ENCODE assay signal across 16 cellular contexts in the genomic region with DNA sequence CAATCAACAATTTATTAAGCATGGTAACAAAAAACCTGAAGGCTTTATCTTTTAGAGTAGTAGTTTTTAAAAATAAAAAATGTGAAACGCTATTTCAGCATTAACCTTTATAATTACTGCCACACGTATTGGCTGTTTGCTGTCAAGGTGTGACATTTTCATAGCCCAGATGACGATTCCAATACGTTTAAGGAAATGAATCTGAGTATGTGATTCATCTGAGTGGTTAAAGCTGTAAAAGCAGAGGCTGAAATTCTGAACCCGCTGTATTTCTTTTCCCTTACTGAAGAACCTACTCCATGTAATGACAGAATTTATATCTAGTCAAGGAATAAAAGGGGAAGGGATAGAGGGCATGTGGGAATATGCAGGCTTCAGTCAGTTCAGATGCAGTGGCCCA.
DNase-seq lines count a peak whose midpoint lies in the region; ATAC-seq and TF ChIP-seq lines count a peak whose summit lies in the region.
"Had no signal": no experiment of that assay in that cellular context is flagged by ENCODE, and none has a peak within 500 bp of the region (broad histone marks: within the 10 kb centered on the region; RNA-seq: fewer than 3 reads in every experiment).

No MANE protein-coding gene starts in this region.

- no peak overlapping the region for H3K4me3 ChIP-seq in right atrium auricular region
- peak overlapping the region in 1 of 2 donors; percentile 63 for H3K4me3 ChIP-seq in ascending aorta

- H3K36me3 Mint-ChIP-seq in T-helper 2 cell treated with Interferon-gamma antibody and Interleukin-4, amounts not matched to agents 5 μg/mL and 100 μg/mL, for 36 hours (ENCODE audit: low read depth): peaks cover 6% of the 10 kb centered on the region

- H3K27me3 Mint-ChIP-seq in T-helper 2 cell treated with Interferon-gamma antibody and Interleukin-4, amounts not matched to agents 5 μg/mL and 100 μg/mL, for 36 hours (ENCODE audit: low read depth): no peaks in the 10 kb centered on the region

- no peak overlapping the region for H3K4me3 Mint-ChIP-seq in T-helper 2 cell treated with Interferon-gamma antibody and Interleukin-4, amounts not matched to agents 5 μg/mL and 100 μg/mL, for 36 hours

- ATAC-seq in left ventricle myocardium superior: no peak
- peak; percentile 66 for ATAC-seq in left colon
- ATAC-seq in GM21576 (IDR thresholded peaks at IDR 0.05; ENCODE audit: unreplicated experiment): no peak
- ATAC-seq: Panc1 had no signal

- DNase-seq in right atrium auricular region (ENCODE audit: low spot score): no peak
- no peak for DNase-seq in left ventricle myocardium superior
- no peak for DNase-seq in ascending aorta (ENCODE audit: low spot score in 2 of 2)
- DNase-seq in left colon: no peak
- no peak for DNase-seq in nucleus accumbens (lab: John Stamatoyannopoulos, UW)
- DNase-seq in NOMO-1 treated with dmso at 0.1 percent for 144 hours (lab: John Stamatoyannopoulos, UW; ENCODE audit: unreplicated experiment): no peak
- no peak for DNase-seq in T-helper 2 cell treated with Interferon-gamma antibody and Interleukin-4, amounts not matched to agents 5 μg/mL and 100 μg/mL, for 36 hours (ENCODE audit: low spot score)
- DNase-seq: cortex of kidney; DMS 273 treated with DMSO at 0.1 percent for 48 hours; midbrain; NCI-H2081 treated with DMSO at 0.1 percent for 48 hours; NCI-H526 treated with DMSO at 0.1 percent for 48 hours; stimulated activated CD4-positive, alpha-beta T cell treated with anti-CD3 and anti-CD28 coated beads, Interleukin-12 subunit alpha, Interleukin-12 subunit beta, amount 100 ng/mL, for 4 hours had no signal

- H3K4me1 Mint-ChIP-seq in T-helper 2 cell treated with Interferon-gamma antibody and Interleukin-4, amounts not matched to agents 5 μg/mL and 100 μg/mL, for 36 hours (ENCODE audit: low read depth): peaks cover 39% of the 10 kb centered on the region

- intact Hi-C loops in left ventricle myocardium superior (cut with micrococcal nuclease) (loop anchor here (10.0 kb wide), 1 partner anchor 107 kb away; no protein-coding TSS in a partner anchor), ascending aorta (cut with DNase I) (loop anchor here (5.0 to 10.0 kb wide), 3 partner anchors 40 to 1083 kb away; a partner anchor contains a TSS), left colon (cut with DNase I, micrococcal nuclease) (no loop called here)

- H3K27ac ChIP-seq in right atrium auricular region: peak overlapping the region; percentile 68 to 89
- H3K27ac ChIP-seq in ascending aorta: peak overlapping the region; percentile 86 to 88
- H3K27ac ChIP-seq: parathyroid adenoma had no signal

- H3K27me3 ChIP-seq in right atrium auricular region (no peaks in the 10 kb centered on the region), ascending aorta (no peaks in the 10 kb centered on the region)

- H3K36me3 ChIP-seq in right atrium auricular region (no peaks in the 10 kb centered on the region), ascending aorta (no peaks in the 10 kb centered on the region)

- H3K9me3 ChIP-seq in right atrium auricular region (no peaks in the 10 kb centered on the region), ascending aorta (no peaks in the 10 kb centered on the region)

- H3K4me1 ChIP-seq in right atrium auricular region: peaks cover 0 to 17% of the 10 kb centered on the region in 2 donors
- peaks cover under 1 to 13% of the 10 kb centered on the region in 2 donors for H3K4me1 ChIP-seq in ascending aorta
- H3K4me1 ChIP-seq: parathyroid adenoma had no signal

- TF ChIP-seq CTCF in right atrium auricular region (IDR thresholded peaks at IDR 0.05): no peak
- TF ChIP-seq CTCF in ascending aorta (IDR thresholded peaks at IDR 0.05): no peak

- H3K9me3 Mint-ChIP-seq in T-helper 2 cell treated with Interferon-gamma antibody and Interleukin-4, amounts not matched to agents 5 μg/mL and 100 μg/mL, for 36 hours: no peaks in the 10 kb centered on the region

- no peak overlapping the region for H3K27ac Mint-ChIP-seq in T-helper 2 cell treated with Interferon-gamma antibody and Interleukin-4, amounts not matched to agents 5 μg/mL and 100 μg/mL, for 36 hours

Comparison
In these comparisons a context has a peak if more than half of its experiments do, and no peak if none do; other contexts are left out.
1. intact Hi-C loops: an anchor here in left ventricle myocardium superior (10.0 kb wide) and ascending aorta (5.0 to 10.0 kb wide); none called in left colon.